Comparison of ENCODE assay signal across 1 cellular context in genomic region chr9:72156586-72156985, GRCh38.
TF ChIP-seq lines count a peak whose summit lies in the region.

No MANE protein-coding gene starts in this region.

TF ChIP-seq in HepG2, 621 proteins besides CTCF, POLR2A, EP300 and RAD21 (continued from another document):
- no peak for TF ChIP-seq TFE3 (CRISPR knock-in tag; IDR thresholded peaks at IDR 0.05)
